17 cellular contexts compared by ENCODE assay signal in the genomic region with DNA sequence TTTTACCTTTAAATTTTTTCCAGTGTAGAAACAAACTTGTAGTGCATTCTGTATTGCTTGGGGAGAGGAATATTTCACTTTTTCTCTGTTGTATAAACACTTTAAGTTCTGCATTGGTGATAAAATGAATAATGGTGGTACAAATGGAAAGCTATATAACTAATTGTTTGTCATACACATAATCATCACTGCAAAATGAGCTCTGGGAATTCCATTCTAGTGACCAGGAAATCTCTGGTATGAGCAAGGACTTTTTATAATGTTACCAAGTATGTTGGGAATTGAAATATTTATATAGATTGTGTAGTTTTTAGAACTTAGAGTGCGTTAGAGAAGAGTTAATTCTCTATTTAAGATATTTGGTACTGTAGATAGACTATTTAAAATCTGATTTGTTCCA. TPM values are rescaled to one million over a fixed set of nuclear protein-coding genes. Genes with fewer than 3 reads are reported as not detected.
"Had no signal": no experiment of that assay in that cellular context is flagged by ENCODE, and none has a peak within 500 bp of the region (broad histone marks: within the 10 kb centered on the region; RNA-seq: fewer than 3 reads in every experiment).

No MANE protein-coding gene starts in this region.

- H3K9me3 ChIP-seq: ascending aorta, left ventricle myocardium inferior, neutrophil, suprapubic skin, upper lobe of left lung had no signal

- H3K4me1 ChIP-seq: ascending aorta had no signal

- H3K27ac ChIP-seq: ascending aorta, left ventricle myocardium inferior, neutrophil, suprapubic skin, upper lobe of left lung had no signal

- H3K4me3 ChIP-seq: ascending aorta, left ventricle myocardium inferior, suprapubic skin, upper lobe of left lung had no signal

- DNase-seq: activated CD4-positive, alpha-beta T cell treated with anti-CD3 and anti-CD28 coated beads, Interleukin-2, amount 50 U/mL, for 48 hours; activated CD4-positive, CD25-positive, alpha-beta regulatory T cell treated with anti-CD3 and anti-CD28 coated beads, Interleukin-2, amount 50 U/mL, for 72 hours; activated naive CD4-positive, alpha-beta T cell treated with anti-CD3 and anti-CD28 coated beads for 36 hours; activated naive CD8-positive, alpha-beta T cell treated with anti-CD3 and anti-CD28 coated beads, Interleukin-2, amount 50 U/mL, for 24 hours; hippocampal formation; left ventricle myocardium inferior; mesenchymal stem cell; natural killer cell; small intestine; T-helper 9 cell; upper lobe of left lung had no signal

- H3K36me3 ChIP-seq: ascending aorta, left ventricle myocardium inferior, neutrophil, suprapubic skin, upper lobe of left lung had no signal

- ATAC-seq: activated naive CD8-positive, alpha-beta T cell treated with anti-CD3 and anti-CD28 coated beads, Interleukin-2, amount 50 U/mL, for 24 hours; natural killer cell had no signal

- FAIRE-seq: endometrium, small intestine had no signal

- H3K27me3 ChIP-seq: ascending aorta had no signal

RNA-seq across cellular contexts. Expression of a gene that starts 5.0 kb away (rescaled TPM):
- total RNA-seq: activated naive CD4-positive, alpha-beta T cell treated with anti-CD3 and anti-CD28 coated beads for 36 hours; activated T-helper 2 cell treated with anti-CD3 and anti-CD28 coated beads, Interferon-gamma antibody, Interleukin-2, Interleukin-4, amounts not matched to agents 10 μg/mL and 5 μg/mL and 100 μg/mL, durations not matched to agents 14 hours and 24 hours and 36 hours; ascending aorta; dermis microvascular lymphatic vessel endothelial cell; left ventricle myocardium inferior; natural killer cell had no signal
